ENCODE assay signal across 14 cellular contexts in the genomic region with DNA sequence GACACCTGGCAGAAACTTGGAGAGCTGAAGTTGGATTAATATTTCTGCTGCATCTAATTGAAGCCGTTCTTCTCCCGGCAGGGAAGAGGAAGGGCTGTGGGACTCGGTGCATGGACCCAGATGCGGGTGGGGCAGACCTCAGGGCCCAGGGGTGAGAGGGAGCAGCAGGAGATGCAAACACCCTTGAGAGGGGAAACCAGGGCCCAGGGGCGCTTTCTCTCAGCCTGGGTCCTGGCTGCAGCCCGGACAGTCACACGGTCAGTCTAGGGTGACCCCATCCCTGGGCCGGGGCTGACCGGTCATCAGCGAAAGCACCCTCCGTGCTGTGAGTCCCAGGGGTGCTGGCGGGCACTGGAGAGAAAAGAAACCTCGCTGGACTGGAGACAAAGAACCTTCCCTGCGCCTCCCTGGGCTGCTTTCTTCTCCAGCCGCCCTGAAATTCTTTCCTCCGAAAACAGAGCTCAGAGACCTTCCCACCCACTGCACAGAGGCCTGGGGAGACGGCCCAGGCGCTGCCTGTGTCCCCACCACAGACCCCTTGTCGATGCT.
DNase-seq lines count a peak whose midpoint lies in the region; ATAC-seq and TF ChIP-seq lines count a peak whose summit lies in the region.
"Had no signal": no experiment of that assay in that cellular context is flagged by ENCODE, and none has a peak within 500 bp of the region (broad histone marks: within the 10 kb centered on the region; RNA-seq: fewer than 3 reads in every experiment).

No MANE protein-coding gene starts in this region.

- no peak overlapping the region for H3K4me3 ChIP-seq in neural progenitor cell
- no peak overlapping the region for H3K4me3 ChIP-seq in transverse colon
- H3K4me3 ChIP-seq in uterus = no peak overlapping the region
- H3K4me3 ChIP-seq: A549, GM12878, GM23338 had no signal

- 83 to 100% methylated on average over 1 to 19 of the region's 19 CpGs for WGBS in transverse colon (ENCODE audit: low coverage in 1 of 2), 2 donors

- H3K4me1 ChIP-seq in neural progenitor cell (no peaks in the 10 kb centered on the region), transverse colon (no peaks in the 10 kb centered on the region), uterus (no peaks in the 10 kb centered on the region)
- H3K4me1 ChIP-seq: A549, BE2C had no signal

- H3K27me3 Mint-ChIP-seq in activated B cell treated with CpG ODN at 0.5 μM for 24 hours (no peaks in the 10 kb centered on the region), neural progenitor cell (ENCODE audit: insufficient read depth, low read depth) (peaks cover 5% of the 10 kb centered on the region)
- H3K27me3 Mint-ChIP-seq: CD4-positive, alpha-beta memory T cell had no signal

- H3K9me3 Mint-ChIP-seq in activated B cell treated with CpG ODN at 0.5 μM for 24 hours (no peaks in the 10 kb centered on the region), neural progenitor cell (no peaks in the 10 kb centered on the region)
- H3K9me3 Mint-ChIP-seq: GM23338, H9 had no signal

- H4K20me1 ChIP-seq in neural progenitor cell (ENCODE audit: low read depth) = no peaks in the 10 kb centered on the region

- no peak overlapping the region for H3K4me2 ChIP-seq in neural progenitor cell
- H3K4me2 ChIP-seq: A549, GM23338 had no signal

- H3K4me1 Mint-ChIP-seq in activated B cell treated with CpG ODN at 0.5 μM for 24 hours (peaks cover 5% of the 10 kb centered on the region), neural progenitor cell (peaks cover 6% of the 10 kb centered on the region)
- H3K4me1 Mint-ChIP-seq: GM23338 had no signal

- no peak overlapping the region for H2AFZ ChIP-seq in neural progenitor cell (replicated peaks)
- H2AFZ ChIP-seq: GM23338 had no signal

- peaks cover 10% of the 10 kb centered on the region for H3K36me3 Mint-ChIP-seq in activated B cell treated with CpG ODN at 0.5 μM for 24 hours (ENCODE audit: low read depth)
- no peaks in the 10 kb centered on the region for H3K36me3 Mint-ChIP-seq in neural progenitor cell

- no peaks in the 10 kb centered on the region for H3K36me3 ChIP-seq in neural progenitor cell
- H3K36me3 ChIP-seq in transverse colon = no peaks in the 10 kb centered on the region
- no peaks in the 10 kb centered on the region for H3K36me3 ChIP-seq in uterus
- H3K36me3 ChIP-seq: BE2C had no signal

- no peak for TF ChIP-seq CTCF in activated B cell treated with CpG ODN at 0.5 μM for 24 hours (IDR thresholded peaks at IDR 0.05)
- no peak for TF ChIP-seq CTCF in neural progenitor cell (IDR thresholded peaks at IDR 0.05)
- TF ChIP-seq CTCF in transverse colon (IDR thresholded peaks at IDR 0.05) = no peak
- no peak for TF ChIP-seq CTCF in uterus (IDR thresholded peaks at IDR 0.05)

- CTCF ChIA-PET in activated B cell treated with CpG ODN at 0.5 μM for 24 hours (lab: Charles Lee) = no interaction called here

- no peaks in the 10 kb centered on the region for H3K79me2 ChIP-seq in neural progenitor cell (ENCODE audit: low read depth)

- no peak for ATAC-seq in activated B cell treated with CpG ODN at 0.5 μM for 24 hours (ENCODE audit: low read depth)
- ATAC-seq: GM12878 had no signal

- intact Hi-C loops in activated B cell treated with CpG ODN at 0.5 μM for 24 hours (cut with micrococcal nuclease) (no loop called here), transverse colon (cut with DNase I; ENCODE audit: low total_unique reads) (no loop called here), uterus (cut with DNase I; ENCODE audit: low total_unique reads) (no loop called here)

- H3K27ac ChIP-seq in neural progenitor cell (no peak overlapping the region), transverse colon (no peak overlapping the region), uterus (no peak overlapping the region)
- H3K27ac ChIP-seq: A549, C4-2B had no signal

- peak; percentile 2 for DNase-seq in activated B cell treated with CpG ODN at 0.5 μM for 24 hours
- DNase-seq in islet precursor cell = peak; percentile 41
- DNase-seq in neural progenitor cell (ENCODE audit: low spot score) = no peak
- peak; percentile 1 for DNase-seq in transverse colon
- no peak for DNase-seq in uterus
- DNase-seq in effector CD8-positive, alpha-beta T cell (lab: John Stamatoyannopoulos, UW) = no peak
- DNase-seq: BE2C; CD4-positive, alpha-beta memory T cell; DMS79; H9 had no signal

- no peaks in the 10 kb centered on the region for H3K9me3 ChIP-seq in neural progenitor cell (ENCODE audit: low read depth)
- no peaks in the 10 kb centered on the region for H3K9me3 ChIP-seq in transverse colon
- no peaks in the 10 kb centered on the region for H3K9me3 ChIP-seq in uterus
- H3K9me3 ChIP-seq: A549, BE2C had no signal

- TF ChIP-seq POLR2A in transverse colon (IDR thresholded peaks at IDR 0.05) (no peak), uterus (IDR thresholded peaks at IDR 0.05) (no peak)

- no peak for TF ChIP-seq EP300 in transverse colon (IDR thresholded peaks at IDR 0.05; ENCODE audit: low read depth)

- no peak overlapping the region for H3K9ac ChIP-seq in neural progenitor cell

- POLR2A ChIA-PET in activated B cell treated with CpG ODN at 0.5 μM for 24 hours (lab: Charles Lee) = no interaction called here

- H3K27ac Mint-ChIP-seq in activated B cell treated with CpG ODN at 0.5 μM for 24 hours (no peak overlapping the region), neural progenitor cell (peak overlapping the region; percentile 67)
- H3K27ac Mint-ChIP-seq: CD4-positive, alpha-beta memory T cell; GM23338 had no signal

- no peaks in the 10 kb centered on the region for H3K27me3 ChIP-seq in neural progenitor cell
- no peaks in the 10 kb centered on the region for H3K27me3 ChIP-seq in transverse colon
- no peaks in the 10 kb centered on the region for H3K27me3 ChIP-seq in uterus
- H3K27me3 ChIP-seq: BE2C had no signal

- in situ Hi-C loops in transverse colon (cut with MboI; ENCODE audit: low pct_ligation_motif_present in 1 of 4, low pct_unique_long_range_greater_than_20kb in 1 of 4, low sequenced_read_pairs in 3 of 4) = no loop called here

- H3K4me3 Mint-ChIP-seq in activated B cell treated with CpG ODN at 0.5 μM for 24 hours = no peak overlapping the region
- H3K4me3 Mint-ChIP-seq in neural progenitor cell = no peak overlapping the region
- H3K4me3 Mint-ChIP-seq: CD4-positive, alpha-beta memory T cell; GM23338; H9 had no signal

- H3F3A ChIP-seq in neural progenitor cell (ENCODE audit: low read depth) = no peaks in the 10 kb centered on the region

Comparison
In these comparisons a context has a peak if more than half of its experiments do, and no peak if none do; other contexts are left out.
1. DNase-seq: peak in activated B cell treated with CpG ODN at 0.5 μM for 24 hours (single experiment), islet precursor cell (single experiment) and transverse colon (single experiment); none in neural progenitor cell (single experiment), uterus (0 of 2) and effector CD8-positive, alpha-beta T cell (single experiment).